Comparison of ENCODE assay signal across 8 cellular contexts in the genomic region with DNA sequence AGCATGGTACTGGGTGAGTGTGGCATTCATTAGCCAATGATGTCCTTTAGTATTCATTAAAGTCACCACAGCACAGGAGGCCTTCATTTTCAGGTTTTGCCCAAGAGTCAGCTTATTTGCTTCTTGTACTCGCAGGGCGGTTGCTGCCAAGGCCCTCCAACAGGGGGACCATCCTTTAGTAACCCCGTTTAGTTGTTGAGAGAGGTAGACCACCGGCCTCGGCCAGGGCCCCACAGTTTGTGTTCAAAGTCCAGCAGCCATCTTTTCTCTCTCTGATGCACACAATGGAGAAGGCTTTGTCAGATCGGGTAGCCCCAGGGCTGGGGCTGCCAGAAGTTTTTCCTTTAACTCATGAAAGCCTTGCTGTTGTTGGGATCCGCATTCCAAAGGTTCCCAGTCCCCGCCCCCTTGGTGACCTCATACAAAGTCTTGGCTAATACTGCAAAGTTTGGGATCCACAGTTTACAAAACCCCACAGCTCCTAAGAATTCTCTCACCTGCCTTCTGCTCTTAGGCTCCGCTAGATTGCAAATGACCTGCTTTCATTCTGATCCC. TPM values are rescaled to one million over a fixed set of nuclear protein-coding genes. Genes with fewer than 3 reads are reported as not detected.
"Had no signal": no experiment of that assay in that cellular context is flagged by ENCODE, and none has a peak within 500 bp of the region (broad histone marks: within the 10 kb centered on the region; RNA-seq: fewer than 3 reads in every experiment).

No MANE protein-coding gene starts in this region.

RNA-seq across cellular contexts. Expression of a gene that starts 58.7 kb away (rescaled TPM):
- total RNA-seq: HT-29, K562, MCF 10A, NCI-H460, Right ventricle myocardium superior, SJSA1 had no signal
- polyA plus RNA-seq: IgD-negative memory B cell, K562, SK-N-SH had no signal
